Comparison of ENCODE assay signal across 1 cellular context in the genomic region with DNA sequence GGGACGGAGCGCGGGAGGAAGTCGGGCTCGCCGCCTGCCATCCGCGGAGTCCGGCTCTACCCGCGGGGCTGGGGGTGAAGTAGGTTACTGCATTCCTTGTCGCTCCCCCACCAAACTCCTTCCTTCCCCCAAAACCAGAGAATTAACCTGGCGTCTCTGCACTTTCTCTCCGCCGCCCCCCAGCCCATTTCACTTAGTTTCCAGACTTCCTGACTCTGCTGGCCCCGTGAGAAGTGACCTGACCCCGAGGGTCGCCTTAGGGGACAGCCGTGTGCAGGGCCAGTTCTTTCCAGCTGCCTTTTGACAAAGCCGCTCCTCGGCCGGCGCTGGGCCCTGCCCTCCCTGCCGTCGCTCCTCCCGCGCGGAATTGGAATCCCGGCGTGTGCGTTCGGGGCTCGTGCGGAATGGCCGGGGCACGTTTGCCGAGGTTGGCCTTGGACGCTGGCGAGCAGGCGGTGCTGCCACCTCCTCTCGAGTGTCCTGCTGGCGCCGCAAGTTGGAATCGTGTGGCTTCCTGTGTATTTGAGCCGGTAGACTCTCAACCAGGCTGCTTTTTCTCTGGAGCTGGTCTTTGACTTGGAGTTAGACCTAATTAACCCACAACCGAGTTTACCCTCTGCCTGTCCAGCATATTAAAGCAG.
TF ChIP-seq lines count a peak whose summit lies in the region.

No MANE protein-coding gene starts in this region.

TF ChIP-seq in HepG2, 621 proteins besides CTCF, POLR2A, EP300 and RAD21 (continued from another document and continues in another):
- TF ChIP-seq, protein P1, sequence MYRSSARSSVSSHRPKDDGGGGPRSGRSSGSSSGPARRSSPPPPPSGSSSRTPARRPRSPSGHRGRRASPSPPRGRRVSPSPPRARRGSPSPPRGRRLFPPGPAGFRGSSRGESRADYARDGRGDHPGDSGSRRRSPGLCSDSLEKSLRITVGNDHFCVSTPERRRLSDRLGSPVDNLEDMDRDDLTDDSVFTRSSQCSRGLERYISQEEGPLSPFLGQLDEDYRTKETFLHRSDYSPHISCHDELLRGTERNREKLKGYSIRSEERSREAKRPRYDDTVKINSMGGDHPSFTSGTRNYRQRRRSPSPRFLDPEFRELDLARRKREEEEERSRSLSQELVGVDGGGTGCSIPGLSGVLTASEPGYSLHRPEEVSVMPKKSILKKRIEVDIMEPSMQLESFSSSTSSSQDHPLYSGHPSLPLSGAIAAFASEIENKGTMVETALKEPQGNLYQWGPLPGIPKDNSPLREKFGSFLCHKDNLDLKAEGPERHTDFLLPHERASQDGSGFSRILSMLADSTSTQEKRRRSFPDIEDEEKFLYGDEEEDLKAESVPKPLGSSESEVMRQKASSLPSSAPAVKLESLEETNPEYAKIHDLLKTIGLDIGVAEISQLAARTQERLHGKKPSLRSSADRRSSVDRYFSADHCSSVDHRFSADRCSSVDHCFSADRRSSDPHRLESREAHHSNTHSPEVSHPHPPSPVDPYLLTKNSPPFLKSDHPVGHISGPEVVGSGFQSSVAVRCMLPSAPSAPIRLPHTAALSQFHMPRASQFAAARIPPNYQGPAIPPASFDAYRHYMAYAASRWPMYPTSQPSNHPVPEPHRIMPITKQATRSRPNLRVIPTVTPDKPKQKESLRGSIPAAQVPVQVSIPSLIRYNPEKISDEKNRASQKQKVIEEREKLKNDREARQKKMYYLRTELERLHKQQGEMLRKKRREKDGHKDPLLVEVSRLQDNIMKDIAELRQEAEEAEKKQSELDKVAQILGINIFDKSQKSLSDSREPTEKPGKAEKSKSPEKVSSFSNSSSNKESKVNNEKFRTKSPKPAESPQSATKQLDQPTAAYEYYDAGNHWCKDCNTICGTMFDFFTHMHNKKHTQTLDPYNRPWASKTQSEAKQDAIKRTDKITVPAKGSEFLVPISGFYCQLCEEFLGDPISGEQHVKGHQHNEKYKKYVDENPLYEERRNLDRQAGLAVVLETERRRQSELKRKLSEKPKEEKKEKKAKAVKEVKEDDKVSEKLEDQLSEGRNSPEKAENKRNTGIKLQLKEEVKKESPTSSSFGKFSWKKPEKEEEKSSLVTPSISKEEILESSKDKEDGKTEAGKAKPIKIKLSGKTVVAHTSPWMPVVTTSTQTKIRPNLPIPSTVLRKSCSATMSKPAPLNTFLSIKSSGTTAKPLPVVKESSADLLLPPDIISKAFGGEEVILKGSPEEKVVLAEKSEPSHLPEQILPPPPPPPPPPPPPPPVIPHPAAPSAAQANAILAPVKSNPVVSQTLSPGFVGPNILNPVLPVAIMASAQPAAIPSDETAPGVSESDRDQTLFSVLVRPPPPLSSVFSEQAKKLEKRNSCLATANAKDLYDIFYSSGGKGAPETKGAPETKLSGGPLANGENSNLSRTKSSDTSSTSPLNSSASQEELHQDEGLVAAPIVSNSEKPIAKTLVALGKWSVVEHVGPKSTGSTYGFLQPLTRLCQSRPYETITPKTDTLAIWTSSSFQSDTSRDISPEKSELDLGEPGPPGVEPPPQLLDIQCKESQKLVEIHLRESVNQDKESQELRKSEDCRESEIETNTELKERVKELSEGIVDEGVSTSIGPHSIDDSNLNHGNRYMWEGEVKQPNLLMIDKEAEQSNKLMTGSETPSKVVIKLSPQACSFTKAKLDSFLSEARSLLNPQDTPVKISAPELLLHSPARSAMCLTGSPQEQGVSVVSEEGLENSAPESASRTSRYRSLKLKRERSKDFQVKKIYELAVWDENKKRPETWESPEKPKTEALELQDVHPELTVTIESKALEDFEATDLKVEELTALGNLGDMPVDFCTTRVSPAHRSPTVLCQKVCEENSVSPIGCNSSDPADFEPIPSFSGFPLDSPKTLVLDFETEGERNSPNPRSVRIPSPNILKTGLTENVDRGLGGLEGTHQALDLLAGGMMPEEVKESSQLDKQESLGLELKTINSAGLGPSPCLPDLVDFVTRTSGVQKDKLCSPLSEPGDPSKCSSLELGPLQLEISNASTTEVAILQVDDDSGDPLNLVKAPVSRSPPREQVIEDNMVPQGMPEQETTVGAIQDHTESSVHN (CRISPR knock-in tag; IDR thresholded peaks at IDR 0.05) = peak; percentile 89; the same call in 1 of the 2 replicates
- TF ChIP-seq GRHL1 (CRISPR knock-in tag; conservative IDR thresholded peaks at IDR 0.05) = no peak
- TF ChIP-seq FOXP4 (CRISPR knock-in tag; IDR thresholded peaks at IDR 0.05) = peak; percentile 39; the same call in 1 of the 2 replicates
- peak; percentile 28; the same call in 1 of the 2 replicates for TF ChIP-seq NR2C2 (CRISPR knock-in tag; IDR thresholded peaks at IDR 0.05; ENCODE audit: borderline replicate concordance)
- TF ChIP-seq, protein P2, sequence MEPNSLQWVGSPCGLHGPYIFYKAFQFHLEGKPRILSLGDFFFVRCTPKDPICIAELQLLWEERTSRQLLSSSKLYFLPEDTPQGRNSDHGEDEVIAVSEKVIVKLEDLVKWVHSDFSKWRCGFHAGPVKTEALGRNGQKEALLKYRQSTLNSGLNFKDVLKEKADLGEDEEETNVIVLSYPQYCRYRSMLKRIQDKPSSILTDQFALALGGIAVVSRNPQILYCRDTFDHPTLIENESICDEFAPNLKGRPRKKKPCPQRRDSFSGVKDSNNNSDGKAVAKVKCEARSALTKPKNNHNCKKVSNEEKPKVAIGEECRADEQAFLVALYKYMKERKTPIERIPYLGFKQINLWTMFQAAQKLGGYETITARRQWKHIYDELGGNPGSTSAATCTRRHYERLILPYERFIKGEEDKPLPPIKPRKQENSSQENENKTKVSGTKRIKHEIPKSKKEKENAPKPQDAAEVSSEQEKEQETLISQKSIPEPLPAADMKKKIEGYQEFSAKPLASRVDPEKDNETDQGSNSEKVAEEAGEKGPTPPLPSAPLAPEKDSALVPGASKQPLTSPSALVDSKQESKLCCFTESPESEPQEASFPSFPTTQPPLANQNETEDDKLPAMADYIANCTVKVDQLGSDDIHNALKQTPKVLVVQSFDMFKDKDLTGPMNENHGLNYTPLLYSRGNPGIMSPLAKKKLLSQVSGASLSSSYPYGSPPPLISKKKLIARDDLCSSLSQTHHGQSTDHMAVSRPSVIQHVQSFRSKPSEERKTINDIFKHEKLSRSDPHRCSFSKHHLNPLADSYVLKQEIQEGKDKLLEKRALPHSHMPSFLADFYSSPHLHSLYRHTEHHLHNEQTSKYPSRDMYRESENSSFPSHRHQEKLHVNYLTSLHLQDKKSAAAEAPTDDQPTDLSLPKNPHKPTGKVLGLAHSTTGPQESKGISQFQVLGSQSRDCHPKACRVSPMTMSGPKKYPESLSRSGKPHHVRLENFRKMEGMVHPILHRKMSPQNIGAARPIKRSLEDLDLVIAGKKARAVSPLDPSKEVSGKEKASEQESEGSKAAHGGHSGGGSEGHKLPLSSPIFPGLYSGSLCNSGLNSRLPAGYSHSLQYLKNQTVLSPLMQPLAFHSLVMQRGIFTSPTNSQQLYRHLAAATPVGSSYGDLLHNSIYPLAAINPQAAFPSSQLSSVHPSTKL (CRISPR knock-in tag; IDR thresholded peaks at IDR 0.05) = peak; percentile 84
- TF ChIP-seq FOSL1 (CRISPR knock-in tag; IDR thresholded peaks at IDR 0.05; ENCODE audit: borderline replicate concordance) = no peak; the same call in 1 of the 2 replicates
- TF ChIP-seq NFYC (CRISPR knock-in tag; IDR thresholded peaks at IDR 0.05) = peak; percentile 39
- TF ChIP-seq, protein P3, sequence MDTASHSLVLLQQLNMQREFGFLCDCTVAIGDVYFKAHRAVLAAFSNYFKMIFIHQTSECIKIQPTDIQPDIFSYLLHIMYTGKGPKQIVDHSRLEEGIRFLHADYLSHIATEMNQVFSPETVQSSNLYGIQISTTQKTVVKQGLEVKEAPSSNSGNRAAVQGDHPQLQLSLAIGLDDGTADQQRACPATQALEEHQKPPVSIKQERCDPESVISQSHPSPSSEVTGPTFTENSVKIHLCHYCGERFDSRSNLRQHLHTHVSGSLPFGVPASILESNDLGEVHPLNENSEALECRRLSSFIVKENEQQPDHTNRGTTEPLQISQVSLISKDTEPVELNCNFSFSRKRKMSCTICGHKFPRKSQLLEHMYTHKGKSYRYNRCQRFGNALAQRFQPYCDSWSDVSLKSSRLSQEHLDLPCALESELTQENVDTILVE (CRISPR knock-in tag; IDR thresholded peaks at IDR 0.05) = no peak
- no peak for TF ChIP-seq PHF5A (CRISPR knock-in tag; IDR thresholded peaks at IDR 0.05; ENCODE audit: low read depth, unreplicated experiment)
- no peak for TF ChIP-seq MBNL3 (CRISPR knock-in tag; conservative IDR thresholded peaks at IDR 0.05)
- TF ChIP-seq HNRNPLL (IDR thresholded peaks at IDR 0.05; ENCODE audit: low read depth, low read length, poor library complexity, severe bottlenecking) = peak; percentile 80
- TF ChIP-seq, protein P4, sequence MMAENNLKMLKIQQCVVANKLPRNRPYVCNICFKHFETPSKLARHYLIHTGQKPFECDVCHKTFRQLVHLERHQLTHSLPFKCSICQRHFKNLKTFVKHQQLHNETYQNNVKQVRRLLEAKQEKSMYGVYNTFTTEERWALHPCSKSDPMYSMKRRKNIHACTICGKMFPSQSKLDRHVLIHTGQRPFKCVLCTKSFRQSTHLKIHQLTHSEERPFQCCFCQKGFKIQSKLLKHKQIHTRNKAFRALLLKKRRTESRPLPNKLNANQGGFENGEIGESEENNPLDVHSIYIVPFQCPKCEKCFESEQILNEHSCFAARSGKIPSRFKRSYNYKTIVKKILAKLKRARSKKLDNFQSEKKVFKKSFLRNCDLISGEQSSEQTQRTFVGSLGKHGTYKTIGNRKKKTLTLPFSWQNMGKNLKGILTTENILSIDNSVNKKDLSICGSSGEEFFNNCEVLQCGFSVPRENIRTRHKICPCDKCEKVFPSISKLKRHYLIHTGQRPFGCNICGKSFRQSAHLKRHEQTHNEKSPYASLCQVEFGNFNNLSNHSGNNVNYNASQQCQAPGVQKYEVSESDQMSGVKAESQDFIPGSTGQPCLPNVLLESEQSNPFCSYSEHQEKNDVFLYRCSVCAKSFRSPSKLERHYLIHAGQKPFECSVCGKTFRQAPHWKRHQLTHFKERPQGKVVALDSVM (CRISPR knock-in tag; IDR thresholded peaks at IDR 0.05) = peak; percentile 13; the same call in 1 of the 2 replicates
- TF ChIP-seq, protein P5, sequence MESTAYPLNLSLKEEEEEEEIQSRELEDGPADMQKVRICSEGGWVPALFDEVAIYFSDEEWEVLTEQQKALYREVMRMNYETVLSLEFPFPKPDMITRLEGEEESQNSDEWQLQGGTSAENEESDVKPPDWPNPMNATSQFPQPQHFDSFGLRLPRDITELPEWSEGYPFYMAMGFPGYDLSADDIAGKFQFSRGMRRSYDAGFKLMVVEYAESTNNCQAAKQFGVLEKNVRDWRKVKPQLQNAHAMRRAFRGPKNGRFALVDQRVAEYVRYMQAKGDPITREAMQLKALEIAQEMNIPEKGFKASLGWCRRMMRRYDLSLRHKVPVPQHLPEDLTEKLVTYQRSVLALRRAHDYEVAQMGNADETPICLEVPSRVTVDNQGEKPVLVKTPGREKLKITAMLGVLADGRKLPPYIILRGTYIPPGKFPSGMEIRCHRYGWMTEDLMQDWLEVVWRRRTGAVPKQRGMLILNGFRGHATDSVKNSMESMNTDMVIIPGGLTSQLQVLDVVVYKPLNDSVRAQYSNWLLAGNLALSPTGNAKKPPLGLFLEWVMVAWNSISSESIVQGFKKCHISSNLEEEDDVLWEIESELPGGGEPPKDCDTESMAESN (CRISPR knock-in tag; conservative IDR thresholded peaks at IDR 0.05) = peak; percentile 86; the same call in 1 of the 2 replicates
- TF ChIP-seq ZHX1 (CRISPR knock-in tag; IDR thresholded peaks at IDR 0.05; ENCODE audit: low read depth) = 0 out of 2 replicates have a peak, but pooled peaks have one; percentile 31
- TF ChIP-seq ZNF703 (CRISPR knock-in tag; IDR thresholded peaks at IDR 0.05; ENCODE audit: borderline replicate concordance) = peak; percentile 77; the same call in 1 of the 2 replicates
- peak; percentile 76 for TF ChIP-seq HOXD1 (CRISPR knock-in tag; IDR thresholded peaks at IDR 0.05)
- peak; percentile 97 for TF ChIP-seq ETS1 (CRISPR knock-in tag; IDR thresholded peaks at IDR 0.05)
